ENCODE assay signal across 1 cellular context in the genomic region with DNA sequence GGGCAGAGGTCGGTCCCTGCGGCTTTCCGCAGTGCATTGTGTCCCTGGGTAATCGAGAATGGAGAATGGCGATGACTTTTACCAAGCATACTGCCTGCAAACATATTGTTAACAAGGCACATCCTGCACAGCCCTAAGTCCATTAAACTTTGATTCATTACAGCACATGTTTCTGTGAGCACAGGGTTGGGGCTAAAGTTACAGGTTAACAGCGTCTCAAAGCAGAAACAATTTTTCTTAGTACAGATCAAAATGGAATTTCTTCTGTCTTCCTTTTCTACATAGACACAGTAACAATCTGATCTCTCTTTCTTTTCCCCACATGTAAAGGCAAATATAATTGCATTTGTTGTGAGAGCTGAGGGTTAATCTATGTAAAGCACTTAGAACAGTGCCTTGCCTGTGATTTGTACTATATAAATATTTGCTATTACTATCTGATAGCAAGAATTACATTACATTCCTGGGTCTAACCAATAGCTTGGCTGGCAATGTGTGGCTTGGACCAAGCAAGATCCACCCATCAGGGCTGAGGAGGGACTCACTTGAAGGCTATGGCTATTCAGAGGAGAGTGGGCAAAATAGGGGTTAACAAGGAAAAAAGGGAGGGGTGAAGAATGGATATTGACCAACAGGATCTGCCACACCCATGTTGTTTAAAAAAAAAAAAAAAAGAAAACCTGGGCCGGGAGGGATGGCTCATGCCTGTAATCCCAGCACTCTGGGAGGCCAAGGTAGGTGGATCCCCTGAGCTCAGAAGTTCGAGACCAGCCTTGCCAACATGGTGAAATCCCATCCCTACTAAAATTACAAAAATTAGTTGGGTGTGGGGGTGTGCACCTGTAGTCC.
TF ChIP-seq lines count a peak whose summit lies in the region.

No MANE protein-coding gene starts in this region.

TF ChIP-seq in HEK293, 187 proteins besides CTCF, POLR2A, EP300 and RAD21:
- TF ChIP-seq GLIS1 (tag by site-specific recombination; IDR thresholded peaks at IDR 0.05): peak; percentile 27; the same call in 1 of the 2 replicates
- no peak for TF ChIP-seq ZNF571 (tag by site-specific recombination; IDR thresholded peaks at IDR 0.05)
